Comparison of ENCODE assay signal across 3 cellular contexts in the genomic region with DNA sequence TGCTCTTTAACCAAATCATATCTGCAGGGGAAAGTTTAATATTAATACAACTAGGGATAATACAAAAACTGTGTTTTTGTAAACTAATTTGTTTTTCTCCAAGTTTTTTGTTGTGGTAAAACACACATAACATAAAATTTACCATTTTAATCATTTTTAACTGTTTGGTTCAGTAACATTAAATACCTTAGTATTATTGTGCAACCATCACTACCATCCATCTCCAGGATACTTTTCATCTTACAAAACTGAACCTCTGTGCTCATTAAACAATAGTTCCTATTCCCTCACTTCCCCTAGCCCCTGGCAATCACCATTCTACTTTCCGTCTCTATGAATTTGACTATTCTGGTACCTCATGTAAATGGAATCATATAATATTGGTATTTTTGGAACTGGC.
A peak's percentile ranks its signal among the peaks of the same experiment; 100 is the strongest.
TF ChIP-seq lines count a peak whose summit lies in the region.

No MANE protein-coding gene starts in this region.

TF ChIP-seq in HepG2, 621 proteins besides CTCF, POLR2A, EP300 and RAD21:
- TF ChIP-seq CEBPB (IDR thresholded peaks at IDR 0.05; ENCODE audit: borderline replicate concordance, low read depth, low read length) (peak; percentile 65), ZNF546 (CRISPR knock-in tag; conservative IDR thresholded peaks at IDR 0.05) (no peak), TIGD3 (CRISPR knock-in tag; IDR thresholded peaks at IDR 0.05; ENCODE audit: borderline replicate concordance) (no peak), MLLT10 (CRISPR knock-in tag; IDR thresholded peaks at IDR 0.05) (no peak)
- TF ChIP-seq, protein P1, sequence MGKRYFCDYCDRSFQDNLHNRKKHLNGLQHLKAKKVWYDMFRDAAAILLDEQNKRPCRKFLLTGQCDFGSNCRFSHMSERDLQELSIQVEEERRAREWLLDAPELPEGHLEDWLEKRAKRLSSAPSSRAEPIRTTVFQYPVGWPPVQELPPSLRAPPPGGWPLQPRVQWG (CRISPR knock-in tag; IDR thresholded peaks at IDR 0.05; ENCODE audit: borderline replicate concordance, low read depth): no peak

TF ChIP-seq in IMR-90, 13 proteins besides CTCF, POLR2A, EP300 and RAD21:
- TF ChIP-seq CEBPB (IDR thresholded peaks at IDR 0.05; ENCODE audit: low read depth, low read length) (peak; percentile 58; the same call in 1 of the 2 replicates), MAFK (IDR thresholded peaks at IDR 0.05; ENCODE audit: low read depth, low read length) (no peak), FOS (IDR thresholded peaks at IDR 0.05; ENCODE audit: low read depth, low read length) (no peak)
TF ChIP-seq in IMR-90: peak in this region for 1.

TF ChIP-seq in K562, 482 proteins besides CTCF, POLR2A, EP300 and RAD21:
- TF ChIP-seq CEBPB (tag; IDR thresholded peaks at IDR 0.05): peak; percentile 47; the same call in 1 of the 2 replicates
- TF ChIP-seq ZBTB40 (IDR thresholded peaks at IDR 0.05): no peak
- TF ChIP-seq ZBTB40 (CRISPR knock-in tag; IDR thresholded peaks at IDR 0.05): no peak
- no peak for TF ChIP-seq ZBED1 (IDR thresholded peaks at IDR 0.05)
- TF ChIP-seq KLF6 (CRISPR knock-in tag; IDR thresholded peaks at IDR 0.05; ENCODE audit: borderline replicate concordance): no peak
